Comparison of ENCODE assay signal across 1 cellular context in the genomic region with DNA sequence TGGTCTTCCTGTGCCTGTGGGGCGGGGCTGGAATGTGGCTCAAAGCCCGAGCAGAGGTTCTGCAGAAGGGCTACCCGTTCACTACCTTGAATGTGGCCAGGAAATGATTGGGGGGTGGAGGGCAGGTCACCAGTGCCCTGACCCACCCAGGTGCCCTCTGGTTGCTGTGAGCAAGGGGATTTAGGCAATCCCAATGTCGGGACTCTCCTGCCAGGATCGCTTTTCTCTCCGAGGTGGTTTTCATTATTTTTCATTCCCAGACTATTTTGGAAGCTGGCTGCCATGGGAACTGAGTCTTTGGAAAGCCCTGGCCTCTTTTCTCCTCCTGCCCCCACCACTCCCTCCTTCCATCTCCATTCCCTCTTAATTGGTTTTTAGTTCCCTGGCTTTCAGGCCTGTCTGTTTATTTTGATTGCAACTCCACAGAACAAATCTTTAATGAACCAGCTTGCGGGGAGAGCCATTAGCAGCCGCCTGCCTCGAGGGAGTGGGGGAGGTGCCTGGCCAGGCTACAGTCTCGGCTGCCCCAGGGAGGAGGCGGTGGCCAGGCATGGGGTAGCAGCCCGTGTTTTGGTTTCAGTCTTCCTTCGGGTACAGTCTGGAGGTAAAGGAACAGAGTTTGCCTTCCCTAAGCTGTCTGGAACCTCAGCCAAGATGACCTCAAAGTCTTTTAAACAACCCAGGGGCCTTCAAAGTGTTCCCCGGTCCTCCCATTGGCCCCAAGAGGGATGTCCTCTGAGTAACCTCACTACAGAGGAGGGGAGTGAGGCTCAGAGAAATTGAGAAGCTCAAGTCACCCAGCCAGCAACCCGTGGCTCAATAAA.
TF ChIP-seq lines count a peak whose summit lies in the region.

No MANE protein-coding gene starts in this region.

TF ChIP-seq in HEK293, 187 proteins besides CTCF, POLR2A, EP300 and RAD21 (continued from another document and continues in another):
- TF ChIP-seq, protein P1, sequence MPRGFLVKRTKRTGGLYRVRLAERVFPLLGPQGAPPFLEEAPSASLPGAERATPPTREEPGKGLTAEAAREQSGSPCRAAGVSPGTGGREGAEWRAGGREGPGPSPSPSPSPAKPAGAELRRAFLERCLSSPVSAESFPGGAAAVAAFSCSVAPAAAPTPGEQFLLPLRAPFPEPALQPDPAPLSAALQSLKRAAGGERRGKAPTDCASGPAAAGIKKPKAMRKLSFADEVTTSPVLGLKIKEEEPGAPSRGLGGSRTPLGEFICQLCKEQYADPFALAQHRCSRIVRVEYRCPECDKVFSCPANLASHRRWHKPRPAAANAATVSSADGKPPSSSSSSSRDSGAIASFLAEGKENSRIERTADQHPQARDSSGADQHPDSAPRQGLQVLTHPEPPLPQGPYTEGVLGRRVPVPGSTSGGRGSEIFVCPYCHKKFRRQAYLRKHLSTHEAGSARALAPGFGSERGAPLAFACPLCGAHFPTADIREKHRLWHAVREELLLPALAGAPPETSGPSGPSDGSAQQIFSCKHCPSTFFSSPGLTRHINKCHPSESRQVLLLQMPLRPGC (tag by site-specific recombination; IDR thresholded peaks at IDR 0.05): 0 out of 2 replicates have a peak, but pooled peaks have one; percentile 33
- TF ChIP-seq, protein P2, sequence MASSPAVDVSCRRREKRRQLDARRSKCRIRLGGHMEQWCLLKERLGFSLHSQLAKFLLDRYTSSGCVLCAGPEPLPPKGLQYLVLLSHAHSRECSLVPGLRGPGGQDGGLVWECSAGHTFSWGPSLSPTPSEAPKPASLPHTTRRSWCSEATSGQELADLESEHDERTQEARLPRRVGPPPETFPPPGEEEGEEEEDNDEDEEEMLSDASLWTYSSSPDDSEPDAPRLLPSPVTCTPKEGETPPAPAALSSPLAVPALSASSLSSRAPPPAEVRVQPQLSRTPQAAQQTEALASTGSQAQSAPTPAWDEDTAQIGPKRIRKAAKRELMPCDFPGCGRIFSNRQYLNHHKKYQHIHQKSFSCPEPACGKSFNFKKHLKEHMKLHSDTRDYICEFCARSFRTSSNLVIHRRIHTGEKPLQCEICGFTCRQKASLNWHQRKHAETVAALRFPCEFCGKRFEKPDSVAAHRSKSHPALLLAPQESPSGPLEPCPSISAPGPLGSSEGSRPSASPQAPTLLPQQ (tag by site-specific recombination; IDR thresholded peaks at IDR 0.05): peak; percentile 52; the same call in 1 of the 2 replicates
- TF ChIP-seq ZNF423 (tag by site-specific recombination; IDR thresholded peaks at IDR 0.05) (peak; percentile 45; the same call in 1 of the 2 replicates), IKZF3 (tag by site-specific recombination; IDR thresholded peaks at IDR 0.05) (peak; percentile 49; the same call in 1 of the 2 replicates), ZBTB20 (tag by site-specific recombination; IDR thresholded peaks at IDR 0.05) (no peak), ZEB2 (tag by site-specific recombination; IDR thresholded peaks at IDR 0.05) (peak; percentile 56; the same call in 1 of the 2 replicates), ZNF24 (tag by site-specific recombination; IDR thresholded peaks at IDR 0.05) (0 out of 2 replicates have a peak, but pooled peaks have one; percentile 46), ZBTB17 (tag by site-specific recombination; IDR thresholded peaks at IDR 0.05) (peak; percentile 88), TRIM28 (IDR thresholded peaks at IDR 0.05; ENCODE audit: borderline replicate concordance, low read length) (peak; percentile 71), ZNF768 (tag by site-specific recombination; IDR thresholded peaks at IDR 0.05) (no peak), GFI1B (tag by site-specific recombination; IDR thresholded peaks at IDR 0.05) (peak; percentile 88), ZBTB8A (tag by site-specific recombination; IDR thresholded peaks at IDR 0.05) (peak; percentile 52), TCF7L2 (IDR thresholded peaks at IDR 0.05; ENCODE audit: borderline replicate concordance, low read depth, low read length) (peak; percentile 68; the same call in 1 of the 2 replicates), GLIS2 (tag by site-specific recombination; IDR thresholded peaks at IDR 0.05) (peak; percentile 59; the same call in 1 of the 2 replicates), FEZF1 (tag by site-specific recombination; IDR thresholded peaks at IDR 0.05) (peak; percentile 92), ZNF335 (tag by site-specific recombination; conservative IDR thresholded peaks at IDR 0.05) (peak; percentile 25), OSR2 (tag by site-specific recombination; IDR thresholded peaks at IDR 0.05) (peak; percentile 61), HOXC10 (CRISPR knock-in tag; IDR thresholded peaks at IDR 0.05) (no peak), ZNF433 (tag by site-specific recombination; IDR thresholded peaks at IDR 0.05; ENCODE audit: low read depth) (no peak), ZNF391 (tag by site-specific recombination; IDR thresholded peaks at IDR 0.05; ENCODE audit: borderline replicate concordance, low read depth) (no peak), ZNF610 (tag by site-specific recombination; IDR thresholded peaks at IDR 0.05; ENCODE audit: borderline replicate concordance) (0 out of 2 replicates have a peak, but pooled peaks have one; percentile 61), KLF10 (tag by site-specific recombination; IDR thresholded peaks at IDR 0.05) (peak; percentile 70; the same call in 1 of the 2 replicates), ZXDB (tag by site-specific recombination; IDR thresholded peaks at IDR 0.05) (peak; percentile 64), ZNF561 (tag by site-specific recombination; IDR thresholded peaks at IDR 0.05; ENCODE audit: borderline replicate concordance) (peak; percentile 65; the same call in 1 of the 2 replicates), KLF1 (tag by site-specific recombination; IDR thresholded peaks at IDR 0.05) (peak; percentile 44), ZNF629 (tag by site-specific recombination; IDR thresholded peaks at IDR 0.05) (peak; percentile 58), ZIC2 (tag by site-specific recombination; IDR thresholded peaks at IDR 0.05) (peak; percentile 66)
- TF ChIP-seq, protein P3, sequence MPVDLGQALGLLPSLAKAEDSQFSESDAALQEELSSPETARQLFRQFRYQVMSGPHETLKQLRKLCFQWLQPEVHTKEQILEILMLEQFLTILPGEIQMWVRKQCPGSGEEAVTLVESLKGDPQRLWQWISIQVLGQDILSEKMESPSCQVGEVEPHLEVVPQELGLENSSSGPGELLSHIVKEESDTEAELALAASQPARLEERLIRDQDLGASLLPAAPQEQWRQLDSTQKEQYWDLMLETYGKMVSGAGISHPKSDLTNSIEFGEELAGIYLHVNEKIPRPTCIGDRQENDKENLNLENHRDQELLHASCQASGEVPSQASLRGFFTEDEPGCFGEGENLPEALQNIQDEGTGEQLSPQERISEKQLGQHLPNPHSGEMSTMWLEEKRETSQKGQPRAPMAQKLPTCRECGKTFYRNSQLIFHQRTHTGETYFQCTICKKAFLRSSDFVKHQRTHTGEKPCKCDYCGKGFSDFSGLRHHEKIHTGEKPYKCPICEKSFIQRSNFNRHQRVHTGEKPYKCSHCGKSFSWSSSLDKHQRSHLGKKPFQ (tag by site-specific recombination; IDR thresholded peaks at IDR 0.05): peak; percentile 51; the same call in 1 of the 2 replicates
- TF ChIP-seq, protein P4, sequence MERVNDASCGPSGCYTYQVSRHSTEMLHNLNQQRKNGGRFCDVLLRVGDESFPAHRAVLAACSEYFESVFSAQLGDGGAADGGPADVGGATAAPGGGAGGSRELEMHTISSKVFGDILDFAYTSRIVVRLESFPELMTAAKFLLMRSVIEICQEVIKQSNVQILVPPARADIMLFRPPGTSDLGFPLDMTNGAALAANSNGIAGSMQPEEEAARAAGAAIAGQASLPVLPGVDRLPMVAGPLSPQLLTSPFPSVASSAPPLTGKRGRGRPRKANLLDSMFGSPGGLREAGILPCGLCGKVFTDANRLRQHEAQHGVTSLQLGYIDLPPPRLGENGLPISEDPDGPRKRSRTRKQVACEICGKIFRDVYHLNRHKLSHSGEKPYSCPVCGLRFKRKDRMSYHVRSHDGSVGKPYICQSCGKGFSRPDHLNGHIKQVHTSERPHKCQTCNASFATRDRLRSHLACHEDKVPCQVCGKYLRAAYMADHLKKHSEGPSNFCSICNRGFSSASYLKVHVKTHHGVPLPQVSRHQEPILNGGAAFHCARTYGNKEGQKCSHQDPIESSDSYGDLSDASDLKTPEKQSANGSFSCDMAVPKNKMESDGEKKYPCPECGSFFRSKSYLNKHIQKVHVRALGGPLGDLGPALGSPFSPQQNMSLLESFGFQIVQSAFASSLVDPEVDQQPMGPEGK (tag by site-specific recombination; IDR thresholded peaks at IDR 0.05): peak; percentile 55; the same call in 1 of the 2 replicates
- TF ChIP-seq, protein P5, sequence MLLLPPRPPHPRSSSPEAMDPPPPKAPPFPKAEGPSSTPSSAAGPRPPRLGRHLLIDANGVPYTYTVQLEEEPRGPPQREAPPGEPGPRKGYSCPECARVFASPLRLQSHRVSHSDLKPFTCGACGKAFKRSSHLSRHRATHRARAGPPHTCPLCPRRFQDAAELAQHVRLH (tag by site-specific recombination; IDR thresholded peaks at IDR 0.05): 0 out of 2 replicates have a peak, but pooled peaks have one; percentile 10
- TF ChIP-seq, protein P6, sequence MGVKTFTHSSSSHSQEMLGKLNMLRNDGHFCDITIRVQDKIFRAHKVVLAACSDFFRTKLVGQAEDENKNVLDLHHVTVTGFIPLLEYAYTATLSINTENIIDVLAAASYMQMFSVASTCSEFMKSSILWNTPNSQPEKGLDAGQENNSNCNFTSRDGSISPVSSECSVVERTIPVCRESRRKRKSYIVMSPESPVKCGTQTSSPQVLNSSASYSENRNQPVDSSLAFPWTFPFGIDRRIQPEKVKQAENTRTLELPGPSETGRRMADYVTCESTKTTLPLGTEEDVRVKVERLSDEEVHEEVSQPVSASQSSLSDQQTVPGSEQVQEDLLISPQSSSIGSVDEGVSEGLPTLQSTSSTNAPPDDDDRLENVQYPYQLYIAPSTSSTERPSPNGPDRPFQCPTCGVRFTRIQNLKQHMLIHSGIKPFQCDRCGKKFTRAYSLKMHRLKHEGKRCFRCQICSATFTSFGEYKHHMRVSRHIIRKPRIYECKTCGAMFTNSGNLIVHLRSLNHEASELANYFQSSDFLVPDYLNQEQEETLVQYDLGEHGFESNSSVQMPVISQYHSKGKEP (tag by site-specific recombination; IDR thresholded peaks at IDR 0.05): peak; percentile 76
- TF ChIP-seq, protein P7, sequence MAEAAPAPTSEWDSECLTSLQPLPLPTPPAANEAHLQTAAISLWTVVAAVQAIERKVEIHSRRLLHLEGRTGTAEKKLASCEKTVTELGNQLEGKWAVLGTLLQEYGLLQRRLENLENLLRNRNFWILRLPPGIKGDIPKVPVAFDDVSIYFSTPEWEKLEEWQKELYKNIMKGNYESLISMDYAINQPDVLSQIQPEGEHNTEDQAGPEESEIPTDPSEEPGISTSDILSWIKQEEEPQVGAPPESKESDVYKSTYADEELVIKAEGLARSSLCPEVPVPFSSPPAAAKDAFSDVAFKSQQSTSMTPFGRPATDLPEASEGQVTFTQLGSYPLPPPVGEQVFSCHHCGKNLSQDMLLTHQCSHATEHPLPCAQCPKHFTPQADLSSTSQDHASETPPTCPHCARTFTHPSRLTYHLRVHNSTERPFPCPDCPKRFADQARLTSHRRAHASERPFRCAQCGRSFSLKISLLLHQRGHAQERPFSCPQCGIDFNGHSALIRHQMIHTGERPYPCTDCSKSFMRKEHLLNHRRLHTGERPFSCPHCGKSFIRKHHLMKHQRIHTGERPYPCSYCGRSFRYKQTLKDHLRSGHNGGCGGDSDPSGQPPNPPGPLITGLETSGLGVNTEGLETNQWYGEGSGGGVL (tag by site-specific recombination; IDR thresholded peaks at IDR 0.05): peak; percentile 71
- TF ChIP-seq, protein P8, sequence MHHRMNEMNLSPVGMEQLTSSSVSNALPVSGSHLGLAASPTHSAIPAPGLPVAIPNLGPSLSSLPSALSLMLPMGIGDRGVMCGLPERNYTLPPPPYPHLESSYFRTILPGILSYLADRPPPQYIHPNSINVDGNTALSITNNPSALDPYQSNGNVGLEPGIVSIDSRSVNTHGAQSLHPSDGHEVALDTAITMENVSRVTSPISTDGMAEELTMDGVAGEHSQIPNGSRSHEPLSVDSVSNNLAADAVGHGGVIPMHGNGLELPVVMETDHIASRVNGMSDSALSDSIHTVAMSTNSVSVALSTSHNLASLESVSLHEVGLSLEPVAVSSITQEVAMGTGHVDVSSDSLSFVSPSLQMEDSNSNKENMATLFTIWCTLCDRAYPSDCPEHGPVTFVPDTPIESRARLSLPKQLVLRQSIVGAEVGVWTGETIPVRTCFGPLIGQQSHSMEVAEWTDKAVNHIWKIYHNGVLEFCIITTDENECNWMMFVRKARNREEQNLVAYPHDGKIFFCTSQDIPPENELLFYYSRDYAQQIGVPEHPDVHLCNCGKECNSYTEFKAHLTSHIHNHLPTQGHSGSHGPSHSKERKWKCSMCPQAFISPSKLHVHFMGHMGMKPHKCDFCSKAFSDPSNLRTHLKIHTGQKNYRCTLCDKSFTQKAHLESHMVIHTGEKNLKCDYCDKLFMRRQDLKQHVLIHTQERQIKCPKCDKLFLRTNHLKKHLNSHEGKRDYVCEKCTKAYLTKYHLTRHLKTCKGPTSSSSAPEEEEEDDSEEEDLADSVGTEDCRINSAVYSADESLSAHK (tag by site-specific recombination; IDR thresholded peaks at IDR 0.05): peak; percentile 48
- TF ChIP-seq, protein P9, sequence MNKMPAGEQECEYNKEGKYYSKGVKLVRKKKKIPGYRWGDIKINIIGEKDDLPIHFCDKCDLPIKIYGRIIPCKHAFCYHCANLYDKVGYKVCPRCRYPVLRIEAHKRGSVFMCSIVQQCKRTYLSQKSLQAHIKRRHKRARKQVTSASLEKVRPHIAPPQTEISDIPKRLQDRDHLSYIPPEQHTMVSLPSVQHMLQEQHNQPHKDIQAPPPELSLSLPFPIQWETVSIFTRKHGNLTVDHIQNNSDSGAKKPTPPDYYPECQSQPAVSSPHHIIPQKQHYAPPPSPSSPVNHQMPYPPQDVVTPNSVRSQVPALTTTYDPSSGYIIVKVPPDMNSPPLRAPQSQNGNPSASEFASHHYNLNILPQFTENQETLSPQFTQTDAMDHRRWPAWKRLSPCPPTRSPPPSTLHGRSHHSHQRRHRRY (tag by site-specific recombination; IDR thresholded peaks at IDR 0.05): no peak
- TF ChIP-seq, protein P10, sequence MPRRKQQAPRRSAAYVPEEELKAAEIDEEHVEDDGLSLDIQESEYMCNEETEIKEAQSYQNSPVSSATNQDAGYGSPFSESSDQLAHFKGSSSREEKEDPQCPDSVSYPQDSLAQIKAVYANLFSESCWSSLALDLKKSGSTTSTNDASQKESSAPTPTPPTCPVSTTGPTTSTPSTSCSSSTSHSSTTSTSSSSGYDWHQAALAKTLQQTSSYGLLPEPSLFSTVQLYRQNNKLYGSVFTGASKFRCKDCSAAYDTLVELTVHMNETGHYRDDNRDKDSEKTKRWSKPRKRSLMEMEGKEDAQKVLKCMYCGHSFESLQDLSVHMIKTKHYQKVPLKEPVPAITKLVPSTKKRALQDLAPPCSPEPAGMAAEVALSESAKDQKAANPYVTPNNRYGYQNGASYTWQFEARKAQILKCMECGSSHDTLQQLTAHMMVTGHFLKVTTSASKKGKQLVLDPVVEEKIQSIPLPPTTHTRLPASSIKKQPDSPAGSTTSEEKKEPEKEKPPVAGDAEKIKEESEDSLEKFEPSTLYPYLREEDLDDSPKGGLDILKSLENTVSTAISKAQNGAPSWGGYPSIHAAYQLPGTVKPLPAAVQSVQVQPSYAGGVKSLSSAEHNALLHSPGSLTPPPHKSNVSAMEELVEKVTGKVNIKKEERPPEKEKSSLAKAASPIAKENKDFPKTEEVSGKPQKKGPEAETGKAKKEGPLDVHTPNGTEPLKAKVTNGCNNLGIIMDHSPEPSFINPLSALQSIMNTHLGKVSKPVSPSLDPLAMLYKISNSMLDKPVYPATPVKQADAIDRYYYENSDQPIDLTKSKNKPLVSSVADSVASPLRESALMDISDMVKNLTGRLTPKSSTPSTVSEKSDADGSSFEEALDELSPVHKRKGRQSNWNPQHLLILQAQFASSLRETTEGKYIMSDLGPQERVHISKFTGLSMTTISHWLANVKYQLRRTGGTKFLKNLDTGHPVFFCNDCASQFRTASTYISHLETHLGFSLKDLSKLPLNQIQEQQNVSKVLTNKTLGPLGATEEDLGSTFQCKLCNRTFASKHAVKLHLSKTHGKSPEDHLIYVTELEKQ (tag by site-specific recombination; IDR thresholded peaks at IDR 0.05; ENCODE audit: borderline replicate concordance): 0 out of 2 replicates have a peak, but pooled peaks have one; percentile 47
